Comparison of ENCODE assay signal across 20 cellular contexts in genomic region chr18:47143899-47144485, GRCh38.
"Had no signal": no experiment of that assay in that cellular context is flagged by ENCODE, and none has a peak within 500 bp of the region (broad histone marks: within the 10 kb centered on the region; RNA-seq: fewer than 3 reads in every experiment).

No MANE protein-coding gene starts in this region.

- ATAC-seq: foreskin keratinocyte; left colon; mucosa of descending colon; naive thymus-derived CD8-positive, alpha-beta T cell; psoas muscle had no signal

- DNase-seq: colonic mucosa; dermis blood vessel endothelial cell; foreskin keratinocyte; head of caudate nucleus; hippocampal formation; left colon; mammary epithelial cell; mucosa of descending colon; naive thymus-derived CD8-positive, alpha-beta T cell; psoas muscle; retina; sigmoid colon; stimulated activated CD4-positive, alpha-beta T cell treated with anti-CD3 and anti-CD28 coated beads, Interleukin-12 subunit alpha, Interleukin-12 subunit beta, amount 100 ng/mL, for 4 hours; stimulated activated naive CD4-positive, alpha-beta T cell; stomach; substantia nigra; transverse colon had no signal

- H3K27ac ChIP-seq: colonic mucosa, foreskin keratinocyte, neutrophil, psoas muscle, sigmoid colon, skin epidermis, stomach, thoracic aorta, transverse colon had no signal

- H3K36me3 ChIP-seq: colonic mucosa, neutrophil, sigmoid colon, stomach, thoracic aorta, transverse colon had no signal

- H3K4me3 ChIP-seq: colonic mucosa, mucosa of descending colon, psoas muscle, sigmoid colon, skin epidermis, stomach, thoracic aorta, transverse colon had no signal

- H3K27me3 ChIP-seq: colonic mucosa, foreskin keratinocyte, neutrophil, sigmoid colon, stomach, transverse colon had no signal

- H3K4me1 ChIP-seq: colonic mucosa, foreskin keratinocyte had no signal

- H3K9me3 ChIP-seq: colonic mucosa, mucosa of descending colon, neutrophil, psoas muscle, sigmoid colon, stomach, thoracic aorta, transverse colon had no signal
